Comparison of ENCODE assay signal across 19 cellular contexts in genomic region chr2:239721531-239721930, GRCh38.
DNase-seq lines count a peak whose midpoint lies in the region; ATAC-seq, FAIRE-seq and TF ChIP-seq lines count a peak whose summit lies in the region.
"Had no signal": no experiment of that assay in that cellular context is flagged by ENCODE, and none has a peak within 500 bp of the region (broad histone marks: within the 10 kb centered on the region; RNA-seq: fewer than 3 reads in every experiment).

No MANE protein-coding gene starts in this region.

- WGBS in right lobe of liver (ENCODE audit: insufficient coverage, low coverage, low lambda C conversion rate, missing lambda C conversion rate) = 83% methylated on average over 2 of the region's 11 CpGs
- WGBS in HepG2 (ENCODE audit: low lambda C conversion rate) = 15% methylated on average over 6 of the region's 11 CpGs
- WGBS in endodermal cell (ENCODE audit: insufficient coverage in 1 of 2, insufficient read length in 1 of 2), 2 experiments = 90 to 91% methylated on average over 5 to 10 of the region's 11 CpGs

- no peak overlapping the region for H3K4me3 Mint-ChIP-seq in endodermal cell
- no peak overlapping the region for H3K4me3 Mint-ChIP-seq in CD8-positive, alpha-beta memory T cell
- H3K4me3 Mint-ChIP-seq: CD14-positive monocyte had no signal

- no peaks in the 10 kb centered on the region for H4K20me1 ChIP-seq in HepG2 (ENCODE audit: insufficient read depth, low read length)

- H3K4me1 ChIP-seq in right lobe of liver (no peaks in the 10 kb centered on the region), HepG2 (ENCODE audit: insufficient read depth, low read length) (no peaks in the 10 kb centered on the region), endodermal cell (ENCODE audit: control insufficient read depth, insufficient read depth, low read length) (no peaks in the 10 kb centered on the region)
- H3K4me1 ChIP-seq in CD8-positive, alpha-beta memory T cell (ENCODE audit: insufficient read depth, low read length) = no peaks in the 10 kb centered on the region

- TF ChIP-seq EP300 in HepG2 (IDR thresholded peaks at IDR 0.05; ENCODE audit: low read depth in 2 of 2, low read length in 2 of 2) (no peak), HepG2 (CRISPR knock-in tag; IDR thresholded peaks at IDR 0.05; ENCODE audit: borderline replicate concordance) (no peak)

- no peaks in the 10 kb centered on the region for H3K79me2 ChIP-seq in HepG2 (ENCODE audit: insufficient read depth, low read length)

- no peak for TF ChIP-seq CTCF in right lobe of liver (IDR thresholded peaks at IDR 0.05)
- no peak for TF ChIP-seq CTCF in HepG2 (CRISPR knock-in tag; IDR thresholded peaks at IDR 0.05)
- no peak for TF ChIP-seq CTCF in endodermal cell (conservative IDR thresholded peaks at IDR 0.05)

- no peaks in the 10 kb centered on the region for H3K27me3 Mint-ChIP-seq in endodermal cell (ENCODE audit: insufficient read depth)
- no peaks in the 10 kb centered on the region for H3K27me3 Mint-ChIP-seq in CD8-positive, alpha-beta memory T cell

- ATAC-seq in right lobe of liver = no peak
- no peak for ATAC-seq in HepG2
- ATAC-seq in sciatic nerve = no peak
- no peak for ATAC-seq in GM18502 (IDR thresholded peaks at IDR 0.05; ENCODE audit: poor library complexity, unreplicated experiment)

- no peak for FAIRE-seq in HepG2 (lab: Jason Lieb, UNC)
- FAIRE-seq: GM12891 had no signal

- H3K27ac Mint-ChIP-seq in endodermal cell = no peak overlapping the region
- no peak overlapping the region for H3K27ac Mint-ChIP-seq in CD8-positive, alpha-beta memory T cell

- no peak overlapping the region for H3K27ac ChIP-seq in right lobe of liver
- no peak overlapping the region for H3K27ac ChIP-seq in HepG2 (ENCODE audit: extremely low read length, insufficient read depth, low read length)
- no peak overlapping the region for H3K27ac ChIP-seq in endodermal cell (ENCODE audit: low read depth, low read length)
- H3K27ac ChIP-seq in CD8-positive, alpha-beta memory T cell (ENCODE audit: low read depth, low read length) = no peak overlapping the region

- H3K9ac ChIP-seq in HepG2 (ENCODE audit: insufficient read depth, low read depth, low read length) (no peak overlapping the region), endodermal cell (ENCODE audit: extremely low read depth, low read length, poor library complexity, severe bottlenecking) (no peak overlapping the region)

- BruUV-seq in HepG2 (replicated peaks; lab: Mats Ljungman, UMichigan) = no TSS peak

- in situ Hi-C loops in HepG2 (cut with HindIII; ENCODE audit: extremely low pct_ligation_motif_present, low pct_unique_long_range_greater_than_20kb) = no loop called here

- POLR2A ChIA-PET in HepG2 (lab: Yijun Ruan, JAX) = no interaction called here
- POLR2A ChIA-PET in CD8-positive, alpha-beta memory T cell (lab: Charles Lee) = no interaction called here

- H3K36me3 ChIP-seq in right lobe of liver = no peaks in the 10 kb centered on the region
- no peaks in the 10 kb centered on the region for H3K36me3 ChIP-seq in HepG2 (replicated peaks in 1 of 2; ENCODE audit: control insufficient read depth in 1 of 2, insufficient read depth in 2 of 2, low read length in 2 of 2)
- no peaks in the 10 kb centered on the region for H3K36me3 ChIP-seq in endodermal cell (ENCODE audit: control insufficient read depth, insufficient read depth, low read length)
- H3K36me3 ChIP-seq in CD8-positive, alpha-beta memory T cell (ENCODE audit: insufficient read depth, low read length) = no peaks in the 10 kb centered on the region

- no peaks in the 10 kb centered on the region for H3K9me3 ChIP-seq in right lobe of liver
- H3K9me3 ChIP-seq in HepG2 (ENCODE audit: low read length) = no peaks in the 10 kb centered on the region
- H3K9me3 ChIP-seq in endodermal cell (ENCODE audit: control insufficient read depth, low read length) = no peaks in the 10 kb centered on the region
- H3K9me3 ChIP-seq in CD8-positive, alpha-beta memory T cell (ENCODE audit: low read length) = no peaks in the 10 kb centered on the region

- H3K9me3 Mint-ChIP-seq in endodermal cell = peaks cover 2% of the 10 kb centered on the region
- no peaks in the 10 kb centered on the region for H3K9me3 Mint-ChIP-seq in CD8-positive, alpha-beta memory T cell

- H3K4me1 Mint-ChIP-seq in endodermal cell = no peaks in the 10 kb centered on the region
- no peaks in the 10 kb centered on the region for H3K4me1 Mint-ChIP-seq in CD8-positive, alpha-beta memory T cell
- H3K4me1 Mint-ChIP-seq: CD14-positive monocyte had no signal

- H3K4me3 ChIP-seq in right lobe of liver = no peak overlapping the region
- H3K4me3 ChIP-seq in HepG2 (replicated peaks in 1 of 3; ENCODE audit: insufficient read depth in 1 of 3, low read depth in 2 of 3, low read length in 3 of 3) = no peak overlapping the region
- no peak overlapping the region for H3K4me3 ChIP-seq in endodermal cell (ENCODE audit: low read length)
- H3K4me3 ChIP-seq in CD8-positive, alpha-beta memory T cell (ENCODE audit: low read length) = no peak overlapping the region

- intact Hi-C loops in right lobe of liver (cut with DNase I) (no loop called here), HepG2 (cut with micrococcal nuclease; ENCODE audit: unreplicated experiment) (no loop called here), sciatic nerve (cut with DNase I) (no loop called here)

- H3K27me3 ChIP-seq in right lobe of liver = no peaks in the 10 kb centered on the region
- H3K27me3 ChIP-seq in HepG2 (ENCODE audit: control insufficient read depth in 1 of 2, insufficient read depth in 2 of 2, low read length in 2 of 2) = peaks cover 10 to 71% of the 10 kb centered on the region in 2 experiments
- H3K27me3 ChIP-seq in endodermal cell (ENCODE audit: control insufficient read depth, insufficient read depth, low read length, poor library complexity, severe bottlenecking) = no peaks in the 10 kb centered on the region
- H3K27me3 ChIP-seq in CD8-positive, alpha-beta memory T cell (ENCODE audit: insufficient read depth, low read length, poor library complexity, severe bottlenecking) = no peaks in the 10 kb centered on the region

- H2AFZ ChIP-seq in HepG2 (ENCODE audit: low read length) = no peak overlapping the region

- CTCF ChIA-PET in HepG2 (lab: Yijun Ruan, JAX; ENCODE audit: low intra/inter-chr PET ratio, low total read pairs) = no interaction called here
- CTCF ChIA-PET in CD8-positive, alpha-beta memory T cell (lab: Charles Lee) = interaction anchor here (0.7 kb wide), 1 partner anchor 18 kb away, joined by 3 read pairs; no protein-coding TSS in a partner anchor

- peak in 2 of 3 donors; percentile 35 to 45 for DNase-seq in right lobe of liver
- DNase-seq in HepG2 (ENCODE audit: low spot score) = no peak
- DNase-seq in endodermal cell = peak; percentile 29
- DNase-seq in sciatic nerve (ENCODE audit: low spot score) = peak; percentile 42
- no peak for DNase-seq in CD8-positive, alpha-beta memory T cell
- no peak for DNase-seq in activated naive CD4-positive, alpha-beta T cell treated with Interleukin-2 at 50 U/mL for 16 hours
- DNase-seq: COR-L47; GF-D8; GOT3; KG1; NCI-H1417 treated with DMSO at 0.1 percent for 48 hours; NCI-H1930; NCI-H446 treated with DMSO at 0.1 percent for 48 hours; NK-92 treated with Interleukin-12 subunit alpha and Interleukin-12 subunit beta, amount 100 ng/mL, for 24 hours; OCI-M1; RPMI8226 had no signal

- TF ChIP-seq RAD21 in HepG2 (CRISPR knock-in tag; IDR thresholded peaks at IDR 0.05) = no peak

- TF ChIP-seq POLR2A in right lobe of liver (IDR thresholded peaks at IDR 0.05) = no peak
- TF ChIP-seq POLR2A in HepG2 (IDR thresholded peaks at IDR 0.05; ENCODE audit: insufficient read depth in 1 of 2, low read depth in 2 of 2, low read length in 2 of 2) = no peak

- H3K36me3 Mint-ChIP-seq in endodermal cell (ENCODE audit: low read depth) = no peaks in the 10 kb centered on the region
- no peaks in the 10 kb centered on the region for H3K36me3 Mint-ChIP-seq in CD8-positive, alpha-beta memory T cell
- H3K36me3 Mint-ChIP-seq: CD14-positive monocyte had no signal

- H3K4me2 ChIP-seq in HepG2 (ENCODE audit: low read depth, low read length) = no peak overlapping the region

TF ChIP-seq in HepG2, 621 proteins besides CTCF, POLR2A, EP300 and RAD21:
- no peak for TF ChIP-seq ZNF841 (CRISPR knock-in tag; IDR thresholded peaks at IDR 0.05; ENCODE audit: borderline replicate concordance)
- TF ChIP-seq ZNF569 (CRISPR knock-in tag; IDR thresholded peaks at IDR 0.05; ENCODE audit: borderline replicate concordance) = no peak
- no peak for TF ChIP-seq ZNF446 (CRISPR knock-in tag; IDR thresholded peaks at IDR 0.05)
- TF ChIP-seq RXRB (CRISPR knock-in tag; IDR thresholded peaks at IDR 0.05; ENCODE audit: borderline replicate concordance) = no peak
- no peak for TF ChIP-seq ZNF143 (CRISPR knock-in tag; IDR thresholded peaks at IDR 0.05)
- no peak for TF ChIP-seq SP4 (CRISPR knock-in tag; IDR thresholded peaks at IDR 0.05)
- TF ChIP-seq ZFP90 (CRISPR knock-in tag; IDR thresholded peaks at IDR 0.05; ENCODE audit: borderline replicate concordance) = no peak
- no peak for TF ChIP-seq FOXJ3 (CRISPR knock-in tag; IDR thresholded peaks at IDR 0.05; ENCODE audit: borderline replicate concordance)
- no peak for TF ChIP-seq GTF3A (CRISPR knock-in tag; conservative IDR thresholded peaks at IDR 0.05)
- no peak for TF ChIP-seq ZNF510 (CRISPR knock-in tag; IDR thresholded peaks at IDR 0.05; ENCODE audit: low read depth)
- no peak for TF ChIP-seq SRSF4 (IDR thresholded peaks at IDR 0.05; ENCODE audit: low read depth, low read length, poor library complexity, severe bottlenecking)
- no peak for TF ChIP-seq HNF4A (CRISPR knock-in tag; IDR thresholded peaks at IDR 0.05)
- no peak for TF ChIP-seq ZNF773 (CRISPR knock-in tag; IDR thresholded peaks at IDR 0.05; ENCODE audit: borderline replicate concordance)
- no peak for TF ChIP-seq ZNF468 (CRISPR knock-in tag; IDR thresholded peaks at IDR 0.05)

Comparison
In these comparisons a context has a peak if more than half of its experiments do, and no peak if none do; other contexts are left out.
1. DNase-seq: peak in right lobe of liver (2 of 3), endodermal cell (single experiment) and sciatic nerve (single experiment); none in HepG2 (single experiment), CD8-positive, alpha-beta memory T cell (0 of 5) and activated naive CD4-positive, alpha-beta T cell treated with Interleukin-2 at 50 U/mL for 16 hours (single experiment).